8 cellular contexts compared by ENCODE assay signal in the genomic region with DNA sequence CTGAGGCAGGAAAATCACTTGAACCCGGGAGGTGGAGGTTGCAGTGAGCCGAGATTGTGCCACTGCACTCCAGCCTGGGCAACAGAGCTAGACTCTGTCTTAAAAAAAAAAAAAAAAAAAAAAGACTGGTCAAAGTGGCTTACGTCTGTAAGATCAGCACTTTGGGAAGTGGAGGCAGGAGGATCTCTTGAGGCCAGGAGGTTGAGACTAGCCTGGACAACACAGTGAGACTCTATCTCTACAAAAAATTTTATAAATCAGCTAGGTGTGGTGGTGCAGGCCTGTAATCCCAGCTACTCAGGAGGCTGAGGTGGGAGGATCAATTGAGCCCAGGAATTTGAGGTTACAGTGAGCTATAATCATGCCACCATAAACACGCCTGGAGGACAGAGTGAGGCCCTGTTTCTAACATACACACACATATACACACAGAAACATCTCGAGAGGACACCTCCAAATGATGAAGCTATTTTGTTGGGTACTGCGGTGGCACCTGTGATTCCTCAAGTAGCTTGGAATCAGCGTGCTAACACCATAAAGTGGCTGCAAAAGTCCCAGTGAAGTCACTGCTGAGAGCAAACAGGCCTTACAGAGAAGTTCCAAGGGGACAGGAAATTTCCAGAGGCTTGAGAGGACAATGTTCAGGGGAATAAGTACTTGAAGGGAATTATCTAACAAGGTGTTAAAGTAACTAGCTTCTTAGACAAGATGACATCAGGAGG. TPM values are rescaled to one million over a fixed set of nuclear protein-coding genes. Genes with fewer than 3 reads are reported as not detected.
DNase-seq lines count a peak whose midpoint lies in the region; ATAC-seq and TF ChIP-seq lines count a peak whose summit lies in the region.

No MANE protein-coding gene starts in this region.

- WGBS in prostate gland = 81% methylated on average over 7 of the region's 7 CpGs

- POLR2A ChIA-PET in Panc1 (lab: Charles Lee) = interaction anchor here (0.7 kb wide), 1 partner anchor 132 kb away, joined by 10 read pairs; no protein-coding TSS in a partner anchor
- POLR2A ChIA-PET in GM10248 (lab: Yijun Ruan, JAX) = no interaction called here

- CTCF ChIA-PET in Panc1 (lab: Charles Lee) = no interaction called here
- CTCF ChIA-PET in GM10248 (lab: Yijun Ruan, JAX) = interaction anchor here (1.2 to 1.3 kb wide), 4 partner anchors 21 to 132 kb away, joined by 3 to 7 read pairs (median 4); no protein-coding TSS in a partner anchor

- no peak for TF ChIP-seq CTCF in Panc1 (IDR thresholded peaks at IDR 0.05)
- TF ChIP-seq CTCF in epithelial cell of esophagus (IDR thresholded peaks at IDR 0.05; ENCODE audit: insufficient read depth, low read depth, low read length, missing control alignments) = no peak
- TF ChIP-seq CTCF in prostate gland (IDR thresholded peaks at IDR 0.05) = no peak
- no peak for TF ChIP-seq CTCF in GM10248 (IDR thresholded peaks at IDR 0.05; ENCODE audit: control extremely low read depth, extremely low read depth, low read depth, missing control alignments)

- no peaks in the 10 kb centered on the region for H3K27me3 ChIP-seq in Panc1 (ENCODE audit: control insufficient read depth, insufficient read depth, low read length)
- no peaks in the 10 kb centered on the region for H3K27me3 ChIP-seq in prostate gland (replicated peaks; ENCODE audit: insufficient read depth)

- peak overlapping the region; percentile 62 to 73 for H3K4me3 ChIP-seq in Panc1 (ENCODE audit: low read depth in 2 of 2, low read length in 2 of 2)
- H3K4me3 ChIP-seq in epithelial cell of esophagus (ENCODE audit: low read length) = peak overlapping the region; percentile 73
- H3K4me3 ChIP-seq in prostate gland = peak overlapping the region; percentile 81 to 86

- BruUV-seq in Panc1 (replicated peaks; lab: Mats Ljungman, UMichigan) = TSS peak; percentile 85

- peaks cover 34% of the 10 kb centered on the region for H3K4me1 ChIP-seq in ES-I3 (ENCODE audit: insufficient read depth, low read length)
- H3K4me1 ChIP-seq in Panc1 (ENCODE audit: control insufficient read depth, insufficient read depth, low read length) = peaks cover 28% of the 10 kb centered on the region
- H3K4me1 ChIP-seq in prostate gland (replicated peaks) = peaks cover 11% of the 10 kb centered on the region

- in situ Hi-C loops in Panc1 (cut with HindIII; ENCODE audit: low pct_unique_long_range_greater_than_20kb, low sequenced_read_pairs) = no loop called here

- H3K9me3 ChIP-seq in ES-I3 (ENCODE audit: control insufficient read depth, insufficient read depth, low read length) (no peaks in the 10 kb centered on the region; the same call in 1 of the 2 replicates), Panc1 (ENCODE audit: control insufficient read depth, insufficient read depth, low read depth, low read length) (no peaks in the 10 kb centered on the region), prostate gland (no peaks in the 10 kb centered on the region)

- H3K27ac ChIP-seq in Panc1 (ENCODE audit: low read length) (peak overlapping the region; percentile 90), prostate gland (peak overlapping the region; percentile 81 to 85)

- intact Hi-C loops in Panc1 (cut with micrococcal nuclease; ENCODE audit: unreplicated experiment) (no loop called here), prostate gland (cut with DNase I) (loop anchor here (5.0 kb wide), 1 partner anchor 115 kb away; a partner anchor contains a TSS)

- H3K36me3 ChIP-seq in ES-I3 (ENCODE audit: insufficient read depth, low read length) = no peaks in the 10 kb centered on the region; the same call in 1 of the 2 replicates
- H3K36me3 ChIP-seq in Panc1 (ENCODE audit: control insufficient read depth, insufficient read depth, low read length) = no peaks in the 10 kb centered on the region
- H3K36me3 ChIP-seq in prostate gland = no peaks in the 10 kb centered on the region

- H3K9ac ChIP-seq in ES-I3 (ENCODE audit: low read depth, low read length) = peak overlapping the region; percentile 87; the same call in 1 of the 2 replicates

- TF ChIP-seq POLR2A in prostate gland (IDR thresholded peaks at IDR 0.05) = no peak

- no peak for ATAC-seq in Panc1
- no peak for ATAC-seq in HG03457 (IDR thresholded peaks at IDR 0.05; ENCODE audit: unreplicated experiment)
- no peak for ATAC-seq in HG03432 (IDR thresholded peaks at IDR 0.05; ENCODE audit: unreplicated experiment)
- no peak for ATAC-seq in GM21737 (IDR thresholded peaks at IDR 0.05; ENCODE audit: unreplicated experiment)

- DNase-seq in Panc1 (ENCODE audit: low read depth, low spot score) (no peak), epithelial cell of esophagus (ENCODE audit: low read depth) (no peak), prostate gland (ENCODE audit: low spot score) (no peak), GM10248 (ENCODE audit: extremely low spot score) (no peak)

RNA-seq across cellular contexts. Expression of a gene that starts 1.4 kb away (rescaled TPM):
- total RNA-seq in Panc1 (2021; ENCODE audit: unreplicated experiment) = 101 TPM
- polyA plus RNA-seq in Panc1 (2012; ENCODE audit: insufficient read length) = 101 TPM
- total RNA-seq in prostate gland = 10 to 100 TPM; 64.5 to 91.1 TPM

RNA-seq across cellular contexts. Expression of a gene that starts 52.7 kb away (rescaled TPM):
- total RNA-seq in Panc1 (2021; ENCODE audit: unreplicated experiment) = 83.6 TPM
- 132 TPM for polyA plus RNA-seq in Panc1 (2012; ENCODE audit: insufficient read length)
- 10 to 100 TPM; 31.1 to 47.4 TPM for total RNA-seq in prostate gland
